In genomic region chr11:95792200-95792599, GRCh38 we compare ENCODE assay signal across 11 cellular contexts. TPM values are rescaled to one million over a fixed set of nuclear protein-coding genes. Genes with fewer than 3 reads are reported as not detected.
DNase-seq lines count a peak whose midpoint lies in the region; ATAC-seq and TF ChIP-seq lines count a peak whose summit lies in the region.
"Had no signal": no experiment of that assay in that cellular context is flagged by ENCODE, and none has a peak within 500 bp of the region (broad histone marks: within the 10 kb centered on the region; RNA-seq: fewer than 3 reads in every experiment).

No MANE protein-coding gene starts in this region.

- ATAC-seq in T-cell (replicated peaks in 1 of 4), result no peak
- ATAC-seq in stimulated activated memory B cell treated with anti-CD40 and anti-IgM and Interleukin-4, amounts not matched to agents 10 μg/mL and 1 μg/mL and 100 μg/mL, for 72 hours, result no peak
- no peak for ATAC-seq in GM19351 (IDR thresholded peaks at IDR 0.05; ENCODE audit: unreplicated experiment)

- DNase-seq in activated naive CD4-positive, alpha-beta T cell treated with anti-CD3 and anti-CD28 coated beads, Interleukin-2, amount 50 U/mL, for 16 hours, result no peak
- DNase-seq in T-cell, result no peak
- DNase-seq in glutamatergic neuron, result no peak
- no peak for DNase-seq in effector CD4-positive, alpha-beta T cell
- DNase-seq in DMS153 treated with DMSO at 0.1 percent for 48 hours (lab: John Stamatoyannopoulos, UW; ENCODE audit: unreplicated experiment), result no peak
- DNase-seq: activated CD4-positive, CD25-positive, alpha-beta regulatory T cell treated with anti-CD3 and anti-CD28 coated beads, Interleukin-2, amount 50 U/mL, for 72 hours; NCI-H82; ovary had no signal

- peak overlapping the region; percentile 100 for H3K4me3 Mint-ChIP-seq in activated naive CD4-positive, alpha-beta T cell treated with anti-CD3 and anti-CD28 coated beads, Interleukin-2, amount 50 U/mL, for 24 hours
- H3K4me3 Mint-ChIP-seq in T-cell (peak overlapping the region; percentile 96 to 99 (median 99)), glutamatergic neuron (ENCODE audit: unreplicated experiment) (peak overlapping the region; percentile 90)
- H3K4me3 Mint-ChIP-seq in stimulated activated memory B cell treated with anti-CD40 and anti-IgM and Interleukin-4, amounts not matched to agents 10 μg/mL and 1 μg/mL and 100 μg/mL, for 72 hours, result peak overlapping the region; percentile 90

- peak overlapping the region; percentile 25 for H3K27ac Mint-ChIP-seq in activated naive CD4-positive, alpha-beta T cell treated with anti-CD3 and anti-CD28 coated beads, Interleukin-2, amount 50 U/mL, for 24 hours
- H3K27ac Mint-ChIP-seq in T-cell (no peak overlapping the region), glutamatergic neuron (ENCODE audit: unreplicated experiment) (no peak overlapping the region)
- peak overlapping the region; percentile 97 for H3K27ac Mint-ChIP-seq in stimulated activated memory B cell treated with anti-CD40 and anti-IgM and Interleukin-4, amounts not matched to agents 10 μg/mL and 1 μg/mL and 100 μg/mL, for 72 hours

- TF ChIP-seq CTCF in glutamatergic neuron (IDR thresholded peaks at IDR 0.05; ENCODE audit: partially characterized antibody, unreplicated experiment), result no peak

- no peaks in the 10 kb centered on the region for H3K27me3 Mint-ChIP-seq in activated naive CD4-positive, alpha-beta T cell treated with anti-CD3 and anti-CD28 coated beads, Interleukin-2, amount 50 U/mL, for 24 hours
- H3K27me3 Mint-ChIP-seq in T-cell, result no peaks in the 10 kb centered on the region
- H3K27me3 Mint-ChIP-seq in glutamatergic neuron (ENCODE audit: unreplicated experiment), result peaks cover 2% of the 10 kb centered on the region
- no peaks in the 10 kb centered on the region for H3K27me3 Mint-ChIP-seq in stimulated activated memory B cell treated with anti-CD40 and anti-IgM and Interleukin-4, amounts not matched to agents 10 μg/mL and 1 μg/mL and 100 μg/mL, for 72 hours

- peaks cover 65% of the 10 kb centered on the region for H3K4me1 Mint-ChIP-seq in activated naive CD4-positive, alpha-beta T cell treated with anti-CD3 and anti-CD28 coated beads, Interleukin-2, amount 50 U/mL, for 24 hours
- peaks cover 63 to 66% (median 64%) of the 10 kb centered on the region in 3 donors for H3K4me1 Mint-ChIP-seq in T-cell
- peaks cover 25% of the 10 kb centered on the region for H3K4me1 Mint-ChIP-seq in glutamatergic neuron (ENCODE audit: low read depth, unreplicated experiment)
- H3K4me1 Mint-ChIP-seq in stimulated activated memory B cell treated with anti-CD40 and anti-IgM and Interleukin-4, amounts not matched to agents 10 μg/mL and 1 μg/mL and 100 μg/mL, for 72 hours, result peaks cover 49% of the 10 kb centered on the region

- POLR2A ChIA-PET in T-cell (lab: Charles Lee), result no interaction called here

- H3K36me3 Mint-ChIP-seq in activated naive CD4-positive, alpha-beta T cell treated with anti-CD3 and anti-CD28 coated beads, Interleukin-2, amount 50 U/mL, for 24 hours, result peaks cover 8% of the 10 kb centered on the region
- H3K36me3 Mint-ChIP-seq in T-cell, result peaks cover 17% of the 10 kb centered on the region
- H3K36me3 Mint-ChIP-seq in glutamatergic neuron (ENCODE audit: unreplicated experiment), result no peaks in the 10 kb centered on the region
- H3K36me3 Mint-ChIP-seq in stimulated activated memory B cell treated with anti-CD40 and anti-IgM and Interleukin-4, amounts not matched to agents 10 μg/mL and 1 μg/mL and 100 μg/mL, for 72 hours, result peaks cover 14% of the 10 kb centered on the region

- CTCF ChIA-PET in T-cell (lab: Charles Lee), result interaction anchor here in 1 of 2 donors (1.4 to 1.9 kb wide), 2 partner anchors 43 to 551 kb away, joined by 5 read pairs; partner anchors contain the start of gene MAML2

- no peaks in the 10 kb centered on the region for H3K9me3 Mint-ChIP-seq in activated naive CD4-positive, alpha-beta T cell treated with anti-CD3 and anti-CD28 coated beads, Interleukin-2, amount 50 U/mL, for 24 hours
- no peaks in the 10 kb centered on the region for H3K9me3 Mint-ChIP-seq in T-cell
- H3K9me3 Mint-ChIP-seq in glutamatergic neuron (ENCODE audit: unreplicated experiment), result peaks cover 6% of the 10 kb centered on the region
- H3K9me3 Mint-ChIP-seq in stimulated activated memory B cell treated with anti-CD40 and anti-IgM and Interleukin-4, amounts not matched to agents 10 μg/mL and 1 μg/mL and 100 μg/mL, for 72 hours, result no peaks in the 10 kb centered on the region

RNA-seq across cellular contexts. Expression of gene CEP57, which starts 1.9 kb away (rescaled TPM):
- total RNA-seq in T-cell (10 to 100 TPM; 57.6 to 69.6 (median 65.0) TPM), glutamatergic neuron (ENCODE audit: unreplicated experiment) (52.1 TPM)

RNA-seq across cellular contexts. Expression of gene FAM76B, which starts 2.6 kb away (rescaled TPM):
- total RNA-seq in T-cell, result 10 to 100 TPM; 41.5 to 81.0 (median 45.4) TPM
- total RNA-seq in glutamatergic neuron (ENCODE audit: unreplicated experiment), result 33.9 TPM

Comparison
In these comparisons a context has a peak if more than half of its experiments do, and no peak if none do; other contexts are left out.
1. H3K27ac Mint-ChIP-seq: peak in activated naive CD4-positive, alpha-beta T cell treated with anti-CD3 and anti-CD28 coated beads, Interleukin-2, amount 50 U/mL, for 24 hours (single experiment) and stimulated activated memory B cell treated with anti-CD40 and anti-IgM and Interleukin-4, amounts not matched to agents 10 μg/mL and 1 μg/mL and 100 μg/mL, for 72 hours (single experiment); none in T-cell (0 of 2) and glutamatergic neuron (single experiment).
2. Peak in every context shown above with its lines, with median percentiles within 50 percentile points of each other: H3K4me3 Mint-ChIP-seq.